9 cellular contexts compared by ENCODE assay signal in genomic region chr16:18799500-18799899, GRCh38. TPM values are rescaled to one million over a fixed set of nuclear protein-coding genes. Genes with fewer than 3 reads are reported as not detected.
A peak's percentile ranks its signal among the peaks of the same experiment; 100 is the strongest.
DNase-seq lines count a peak whose midpoint lies in the region; ATAC-seq and TF ChIP-seq lines count a peak whose summit lies in the region.
"Had no signal": no experiment of that assay in that cellular context is flagged by ENCODE, and none has a peak within 500 bp of the region (broad histone marks: within the 10 kb centered on the region; RNA-seq: fewer than 3 reads in every experiment).

No MANE protein-coding gene starts in this region.

- intact Hi-C loops in sciatic nerve (cut with DNase I): no loop called here

- peaks cover 15% of the 10 kb centered on the region for H3K4me1 Mint-ChIP-seq in memory B cell

- TF ChIP-seq CTCF in AG09309 (IDR thresholded peaks at IDR 0.05; ENCODE audit: control insufficient read depth, insufficient read depth, low read depth, low read length, missing control alignments) (no peak), astrocyte of the spinal cord (IDR thresholded peaks at IDR 0.05; ENCODE audit: low read depth, low read length) (no peak)

- peaks cover 22% of the 10 kb centered on the region for H3K4me1 ChIP-seq in HUES48 (ENCODE audit: control insufficient read depth, insufficient read depth, low read length)

- ATAC-seq in memory B cell (ENCODE audit: low read depth): no peak
- ATAC-seq in sciatic nerve: no peak

- peak overlapping the region; percentile 89; the same call in 1 of the 2 replicates for H3K9ac ChIP-seq in HUES48 (ENCODE audit: low read depth, low read length)

- no peaks in the 10 kb centered on the region for H3K27me3 ChIP-seq in HUES48 (ENCODE audit: control insufficient read depth, insufficient read depth, low read length)

- H3K27ac ChIP-seq in HUES48 (ENCODE audit: low read depth, low read length): no peak overlapping the region

- no peaks in the 10 kb centered on the region for H3K9me3 Mint-ChIP-seq in memory B cell

- H3K9me3 ChIP-seq in HUES48 (ENCODE audit: control insufficient read depth, insufficient read depth, low read length): no peaks in the 10 kb centered on the region

- H3K4me3 ChIP-seq in AG09309 (ENCODE audit: control insufficient read depth, low read depth, low read length): peak overlapping the region; percentile 90
- H3K4me3 ChIP-seq in HUES48 (ENCODE audit: low read depth, low read length): peak overlapping the region; percentile 92
- H3K4me3 ChIP-seq in astrocyte of the spinal cord (ENCODE audit: low read depth, low read length): peak overlapping the region; percentile 93

- H3K27ac Mint-ChIP-seq in memory B cell: no peak overlapping the region

- DNase-seq in AG09309 (ENCODE audit: low read depth) (no peak), astrocyte of the spinal cord (ENCODE audit: low read depth, low spot score) (no peak), memory B cell (ENCODE audit: low spot score in 2 of 2) (no peak), DMS79 (lab: John Stamatoyannopoulos, UW) (no peak), NCI-H1436 (lab: John Stamatoyannopoulos, UW) (no peak), NOMO-1 (lab: John Stamatoyannopoulos, UW; ENCODE audit: unreplicated experiment in 2 of 2) (no peak), sciatic nerve (ENCODE audit: low spot score) (no peak)
- DNase-seq: GDM1 had no signal

- in situ Hi-C loops in astrocyte of the spinal cord (cut with HindIII; ENCODE audit: low sequenced_read_pairs): no loop called here

- H3K36me3 ChIP-seq in HUES48 (ENCODE audit: control insufficient read depth, insufficient read depth, low read length): peaks cover 50% of the 10 kb centered on the region

- H3K4me3 Mint-ChIP-seq in memory B cell: peak overlapping the region; percentile 81

- H3K27me3 Mint-ChIP-seq in memory B cell: no peaks in the 10 kb centered on the region

- peaks cover 6% of the 10 kb centered on the region for H3K36me3 Mint-ChIP-seq in memory B cell

RNA-seq across cellular contexts. Expression of gene ARL6IP1, which starts 1.8 kb away (rescaled TPM):
- 103 TPM for total RNA-seq in sciatic nerve

RNA-seq across cellular contexts. Expression of gene RPS15A, which starts 9.4 kb away (rescaled TPM):
- 1,000 TPM for total RNA-seq in sciatic nerve
